In genomic region chr19:6061420-6062130, GRCh38 we compare ENCODE assay signal across 9 cellular contexts. TPM values are rescaled to one million over a fixed set of nuclear protein-coding genes. Genes with fewer than 3 reads are reported as not detected.
A peak's percentile ranks its signal among the peaks of the same experiment; 100 is the strongest.
DNase-seq lines count a peak whose midpoint lies in the region; ATAC-seq and TF ChIP-seq lines count a peak whose summit lies in the region.
"Had no signal": no experiment of that assay in that cellular context is flagged by ENCODE, and none has a peak within 500 bp of the region (broad histone marks: within the 10 kb centered on the region; RNA-seq: fewer than 3 reads in every experiment).

No MANE protein-coding gene starts in this region.

- TF ChIP-seq CTCF in foreskin keratinocyte (conservative IDR thresholded peaks at IDR 0.05) = no peak

- H3K36me3 Mint-ChIP-seq in CD8-positive, alpha-beta memory T cell = no peaks in the 10 kb centered on the region
- H3K36me3 Mint-ChIP-seq in activated CD8-positive, alpha-beta T cell treated with anti-CD3 and anti-CD28 coated beads, Interleukin-2, amount 10 ng/mL, durations not matched to agents 7 days and 5 days (ENCODE audit: low read depth) = no peaks in the 10 kb centered on the region

- CTCF ChIA-PET in CD8-positive, alpha-beta memory T cell (lab: Charles Lee) = interaction anchor here (1.1 to 1.4 kb wide), 2 partner anchors 12 to 64 kb away, joined by 3 read pairs; no protein-coding TSS in a partner anchor
- CTCF ChIA-PET in activated CD8-positive, alpha-beta T cell treated with anti-CD3 and anti-CD28 coated beads, Interleukin-2, amount 10 ng/mL, durations not matched to agents 7 days and 5 days (lab: Charles Lee) = interaction anchor here (0.9 to 1.7 kb wide), 9 partner anchors 9 to 364 kb away, joined by 3 to 8 read pairs (median 4); no protein-coding TSS in a partner anchor

- no peak overlapping the region for H3K4me3 ChIP-seq in CD8-positive, alpha-beta memory T cell (ENCODE audit: low read length)
- peak overlapping the region; percentile 45 for H3K4me3 ChIP-seq in rectal smooth muscle tissue (ENCODE audit: low read length)

- no peaks in the 10 kb centered on the region for H3K27me3 ChIP-seq in CD8-positive, alpha-beta memory T cell (ENCODE audit: insufficient read depth, low read length, poor library complexity, severe bottlenecking)
- H3K27me3 ChIP-seq in foreskin keratinocyte (no peaks in the 10 kb centered on the region), rectal smooth muscle tissue (ENCODE audit: control insufficient read depth, insufficient read depth, low read length) (no peaks in the 10 kb centered on the region)

- no peak overlapping the region for H3K9ac ChIP-seq in rectal smooth muscle tissue (ENCODE audit: low read length)

- peaks cover 13% of the 10 kb centered on the region for H3K4me1 ChIP-seq in CD8-positive, alpha-beta memory T cell (ENCODE audit: insufficient read depth, low read length)
- H3K4me1 ChIP-seq in foreskin keratinocyte (peaks cover 62% of the 10 kb centered on the region), rectal smooth muscle tissue (ENCODE audit: control insufficient read depth, insufficient read depth, low read length) (peaks cover 88% of the 10 kb centered on the region)

- no peak for DNase-seq in CD8-positive, alpha-beta memory T cell
- no peak for DNase-seq in activated CD8-positive, alpha-beta T cell treated with anti-CD3 and anti-CD28 coated beads, Interleukin-2, amount 10 ng/mL, durations not matched to agents 7 days and 5 days
- DNase-seq in foreskin keratinocyte = no peak
- no peak for DNase-seq in effector CD4-positive, alpha-beta T cell
- DNase-seq: NCI-H526 treated with DMSO at 0.1 percent for 48 hours had no signal

- POLR2A ChIA-PET in CD8-positive, alpha-beta memory T cell (lab: Charles Lee) = interaction anchor here (0.5 kb wide), 1 partner anchor 53 kb away, joined by 3 read pairs; no protein-coding TSS in a partner anchor
- POLR2A ChIA-PET in activated CD8-positive, alpha-beta T cell treated with anti-CD3 and anti-CD28 coated beads, Interleukin-2, amount 10 ng/mL, durations not matched to agents 7 days and 5 days (lab: Charles Lee) = no interaction called here

- H3K9me3 ChIP-seq in CD8-positive, alpha-beta memory T cell (ENCODE audit: low read length) = no peaks in the 10 kb centered on the region

- H3K4me1 Mint-ChIP-seq in CD8-positive, alpha-beta memory T cell = peaks cover 34 to 48% (median 40%) of the 10 kb centered on the region in 3 donors
- H3K4me1 Mint-ChIP-seq in activated CD8-positive, alpha-beta T cell treated with anti-CD3 and anti-CD28 coated beads, Interleukin-2, amount 10 ng/mL, durations not matched to agents 7 days and 5 days (ENCODE audit: low read depth) = peaks cover 62% of the 10 kb centered on the region

- H3K36me3 ChIP-seq in CD8-positive, alpha-beta memory T cell (ENCODE audit: insufficient read depth, low read length) = no peaks in the 10 kb centered on the region
- H3K36me3 ChIP-seq in rectal smooth muscle tissue (ENCODE audit: control insufficient read depth, insufficient read depth, low read length) = no peaks in the 10 kb centered on the region

- H3K9me3 Mint-ChIP-seq in CD8-positive, alpha-beta memory T cell = no peaks in the 10 kb centered on the region
- no peaks in the 10 kb centered on the region for H3K9me3 Mint-ChIP-seq in activated CD8-positive, alpha-beta T cell treated with anti-CD3 and anti-CD28 coated beads, Interleukin-2, amount 10 ng/mL, durations not matched to agents 7 days and 5 days (ENCODE audit: insufficient read depth)

- peak overlapping the region; percentile 44 for H3K27ac ChIP-seq in CD8-positive, alpha-beta memory T cell (ENCODE audit: low read depth, low read length)
- H3K27ac ChIP-seq in foreskin keratinocyte (peak overlapping the region; percentile 44), rectal smooth muscle tissue (ENCODE audit: low read depth, low read length) (peak overlapping the region; percentile 97)

- peak overlapping the region in 5 of 7 donors; percentile 37 to 72 (median 58) for H3K4me3 Mint-ChIP-seq in CD8-positive, alpha-beta memory T cell
- H3K4me3 Mint-ChIP-seq in activated CD8-positive, alpha-beta T cell treated with anti-CD3 and anti-CD28 coated beads, Interleukin-2, amount 10 ng/mL, durations not matched to agents 7 days and 5 days = peak overlapping the region; percentile 19

- peaks cover 7 to 17% of the 10 kb centered on the region in 2 donors for H3K27me3 Mint-ChIP-seq in CD8-positive, alpha-beta memory T cell
- H3K27me3 Mint-ChIP-seq in activated CD8-positive, alpha-beta T cell treated with anti-CD3 and anti-CD28 coated beads, Interleukin-2, amount 10 ng/mL, durations not matched to agents 7 days and 5 days (ENCODE audit: low read depth) = no peaks in the 10 kb centered on the region

- H3K27ac Mint-ChIP-seq in CD8-positive, alpha-beta memory T cell = peak overlapping the region in 5 of 8 donors; percentile 44 to 89 (median 58)
- peak overlapping the region; percentile 54 for H3K27ac Mint-ChIP-seq in activated CD8-positive, alpha-beta T cell treated with anti-CD3 and anti-CD28 coated beads, Interleukin-2, amount 10 ng/mL, durations not matched to agents 7 days and 5 days

- no peak for ATAC-seq in activated CD8-positive, alpha-beta T cell treated with anti-CD3 and anti-CD28 coated beads, Interleukin-2, amount 10 ng/mL, durations not matched to agents 7 days and 5 days
- ATAC-seq in foreskin keratinocyte (peak; percentile 2), HG03175 (IDR thresholded peaks at IDR 0.05; ENCODE audit: unreplicated experiment) (no peak), GM18870 (IDR thresholded peaks at IDR 0.05; ENCODE audit: unreplicated experiment) (no peak), HG03460 (IDR thresholded peaks at IDR 0.05; ENCODE audit: unreplicated experiment) (no peak)

RNA-seq across cellular contexts. Expression of gene RFX2, which starts 48.7 kb away (rescaled TPM):
- 1 to 10 TPM; 4.2 to 4.9 TPM for total RNA-seq in CD8-positive, alpha-beta memory T cell
- 1.5 TPM for polyA plus RNA-seq in CD8-positive, alpha-beta memory T cell
- total RNA-seq in activated CD8-positive, alpha-beta T cell treated with anti-CD3 and anti-CD28 coated beads, Interleukin-2, amount 10 ng/mL, durations not matched to agents 7 days and 5 days = 10 to 100 TPM; 12.3 to 13.8 TPM
- 12.8 and 15.0 TPM in 2 replicates for total RNA-seq in foreskin keratinocyte
- polyA plus RNA-seq in foreskin keratinocyte = 10.1 and 10.4 TPM in 2 replicates

Comparison
In these comparisons a context has a peak if more than half of its experiments do, and no peak if none do; other contexts are left out.
1. H3K27ac ChIP-seq: peak in every context shown above with its lines; median percentile 97 in rectal smooth muscle tissue; 44 in CD8-positive, alpha-beta memory T cell; 44 in foreskin keratinocyte.